In the genomic region with DNA sequence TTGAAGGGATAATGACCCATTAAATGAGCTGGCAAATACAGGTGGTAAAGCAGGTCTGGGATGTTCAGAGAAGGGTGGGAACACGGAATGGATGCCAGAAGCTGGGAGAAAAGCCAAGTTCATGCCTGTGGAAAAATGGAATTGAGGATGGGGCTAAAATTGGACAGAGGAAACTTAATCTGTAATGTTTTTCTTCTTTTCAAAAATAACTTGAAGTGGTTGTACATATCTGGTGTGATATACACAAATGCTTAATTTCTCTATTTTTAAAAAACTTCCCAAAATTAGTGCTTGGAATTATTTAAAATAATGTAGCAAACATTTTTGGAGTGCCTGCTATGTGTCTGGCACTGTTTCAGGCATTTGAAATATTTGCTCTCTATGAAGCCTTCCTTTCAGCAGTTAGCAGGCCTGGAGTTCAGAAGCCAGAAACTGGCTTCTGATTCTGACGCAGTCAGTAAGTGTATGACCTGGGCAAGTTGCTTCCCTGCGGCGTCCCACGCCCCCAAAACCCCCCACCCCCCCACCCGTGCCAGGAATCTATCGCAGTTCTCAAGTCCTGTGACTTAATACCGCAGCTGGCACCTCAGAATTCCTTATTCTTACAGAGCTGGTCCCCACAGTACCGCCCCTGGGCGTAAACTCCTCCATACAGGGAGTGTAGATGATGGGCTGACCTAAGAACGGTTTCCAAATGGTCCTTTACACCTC, we compare ENCODE assay signal across 8 cellular contexts. TPM values are rescaled to one million over a fixed set of nuclear protein-coding genes. Genes with fewer than 3 reads are reported as not detected.
DNase-seq lines count a peak whose midpoint lies in the region; ATAC-seq, FAIRE-seq and TF ChIP-seq lines count a peak whose summit lies in the region.

No MANE protein-coding gene starts in this region.

- H3K4me1 ChIP-seq in adrenal gland (replicated peaks in 1 of 2): peaks cover 7 to 36% of the 10 kb centered on the region in 2 donors
- H3K4me1 ChIP-seq in kidney (ENCODE audit: control insufficient read depth in 1 of 2, insufficient read depth in 1 of 2, low read depth in 1 of 2, low read length in 2 of 2): peaks cover 11 to 13% of the 10 kb centered on the region in 2 donors
- peaks cover 17 to 42% of the 10 kb centered on the region in 2 donors for H3K4me1 ChIP-seq in thoracic aorta (ENCODE audit: control insufficient read depth in 1 of 2, low read depth in 2 of 2)

- POLR2A ChIA-PET in HEK293T (lab: Yijun Ruan, JAX): interaction anchor here (0.8 to 2.4 kb wide), 11 partner anchors 9 to 355 kb away, joined by 3 to 11 read pairs (median 3); no protein-coding TSS in a partner anchor

- H3K36me3 Mint-ChIP-seq in HFFc6 (ENCODE audit: low read depth): peaks cover 19% of the 10 kb centered on the region

- intact Hi-C loops in adrenal gland (cut with DNase I): no loop called here
- intact Hi-C loops in kidney (cut with DNase I): no loop called here

- no peaks in the 10 kb centered on the region for H3K36me3 ChIP-seq in adrenal gland (replicated peaks in 1 of 2)
- no peaks in the 10 kb centered on the region for H3K36me3 ChIP-seq in kidney (ENCODE audit: control insufficient read depth in 1 of 2, insufficient read depth in 2 of 2, low read length in 2 of 2)
- no peaks in the 10 kb centered on the region for H3K36me3 ChIP-seq in thoracic aorta

- H3K9me3 Mint-ChIP-seq in HFFc6: no peaks in the 10 kb centered on the region

- ATAC-seq in thoracic aorta (ENCODE audit: insufficient number of reproducible peaks, low FRiP score, low read depth): no peak

- no peak for TF ChIP-seq POLR2A in adrenal gland (IDR thresholded peaks at IDR 0.05)

- DNase-seq in A172 (ENCODE audit: low spot score) (peak; percentile 84), HFFc6 (peak; percentile 26), adrenal gland (peak in 2 of 7 donors; percentile 18 to 57), kidney (no peak), thoracic aorta (ENCODE audit: low spot score) (no peak), HT-29 (ENCODE audit: low spot score) (no peak), HEK293T (ENCODE audit: extremely low spot score) (no peak)
- no peak for DNase-seq in activated CD4-positive, alpha-beta T cell treated with anti-CD3 and anti-CD28 coated beads for 48 hours

- peak overlapping the region in 2 of 4 donors; percentile 67 to 88 for H3K4me3 ChIP-seq in adrenal gland
- peak overlapping the region; percentile 82 to 94 for H3K4me3 ChIP-seq in kidney (ENCODE audit: low read length in 2 of 2)
- H3K4me3 ChIP-seq in thoracic aorta: peak overlapping the region; percentile 85

- CTCF ChIA-PET in HEK293T (lab: Yijun Ruan, JAX): no interaction called here

- H3K27ac Mint-ChIP-seq in HFFc6: peak overlapping the region; percentile 98

- no peak overlapping the region for H3K9ac ChIP-seq in kidney (ENCODE audit: low read length in 2 of 2)

- 71 to 83% (median 78%) methylated on average over 11 of the region's 11 CpGs for WGBS in adrenal gland, 4 donors

- TF ChIP-seq CTCF in HFFc6 (IDR thresholded peaks at IDR 0.05) (no peak), adrenal gland (IDR thresholded peaks at IDR 0.05) (no peak), kidney (IDR thresholded peaks at IDR 0.05; ENCODE audit: borderline replicate concordance, extremely low read depth, insufficient read depth) (no peak), thoracic aorta (IDR thresholded peaks at IDR 0.05) (no peak)

- peak overlapping the region; percentile 95 for H3K4me3 Mint-ChIP-seq in HFFc6

- H3K9me3 ChIP-seq in adrenal gland (replicated peaks in 1 of 3) (no peaks in the 10 kb centered on the region), kidney (ENCODE audit: control insufficient read depth in 1 of 2, low read length in 2 of 2) (no peaks in the 10 kb centered on the region), thoracic aorta (no peaks in the 10 kb centered on the region)

- H3K27me3 Mint-ChIP-seq in HFFc6 (ENCODE audit: insufficient read depth): no peaks in the 10 kb centered on the region

- H3K4me1 Mint-ChIP-seq in HFFc6 (ENCODE audit: low read depth): peaks cover 45% of the 10 kb centered on the region

- H3K27ac ChIP-seq in adrenal gland (peak overlapping the region in 4 of 5 donors; percentile 48 to 90 (median 67)), kidney (ENCODE audit: low read depth in 2 of 2, low read length in 2 of 2) (peak overlapping the region in 1 of 2 donors; percentile 51), thoracic aorta (peak overlapping the region; percentile 84 to 86)

- H3K27me3 ChIP-seq in adrenal gland (no peaks in the 10 kb centered on the region), thoracic aorta (replicated peaks; ENCODE audit: insufficient read depth) (no peaks in the 10 kb centered on the region)

- no peak for FAIRE-seq in kidney (lab: Jason Lieb, UNC)

TF ChIP-seq in HEK293T, 16 proteins besides CTCF, POLR2A, EP300 and RAD21:
- TF ChIP-seq ZNF384 (IDR thresholded peaks at IDR 0.05) (no peak), BHLHE40 (IDR thresholded peaks at IDR 0.05; ENCODE audit: borderline replicate concordance) (no peak), LEF1 (IDR thresholded peaks at IDR 0.05; ENCODE audit: borderline replicate concordance) (no peak), SP1 (IDR thresholded peaks at IDR 0.05) (no peak), TARDBP (IDR thresholded peaks at IDR 0.05) (no peak), L3MBTL2 (conservative IDR thresholded peaks at IDR 0.05) (no peak), HDGF (IDR thresholded peaks at IDR 0.05; ENCODE audit: borderline replicate concordance) (no peak), ARNT (IDR thresholded peaks at IDR 0.05) (no peak), SUZ12 (IDR thresholded peaks at IDR 0.05) (no peak), CTBP1 (IDR thresholded peaks at IDR 0.05; ENCODE audit: borderline replicate concordance) (no peak), ELF4 (IDR thresholded peaks at IDR 0.05) (no peak), FOXA1 (IDR thresholded peaks at IDR 0.05) (no peak), FOXM1 (IDR thresholded peaks at IDR 0.05; ENCODE audit: borderline replicate concordance) (no peak), NFRKB (IDR thresholded peaks at IDR 0.05) (no peak), FOXK2 (IDR thresholded peaks at IDR 0.05) (no peak)
- TF ChIP-seq, protein P1, sequence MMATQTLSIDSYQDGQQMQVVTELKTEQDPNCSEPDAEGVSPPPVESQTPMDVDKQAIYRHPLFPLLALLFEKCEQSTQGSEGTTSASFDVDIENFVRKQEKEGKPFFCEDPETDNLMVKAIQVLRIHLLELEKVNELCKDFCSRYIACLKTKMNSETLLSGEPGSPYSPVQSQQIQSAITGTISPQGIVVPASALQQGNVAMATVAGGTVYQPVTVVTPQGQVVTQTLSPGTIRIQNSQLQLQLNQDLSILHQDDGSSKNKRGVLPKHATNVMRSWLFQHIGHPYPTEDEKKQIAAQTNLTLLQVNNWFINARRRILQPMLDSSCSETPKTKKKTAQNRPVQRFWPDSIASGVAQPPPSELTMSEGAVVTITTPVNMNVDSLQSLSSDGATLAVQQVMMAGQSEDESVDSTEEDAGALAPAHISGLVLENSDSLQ (IDR thresholded peaks at IDR 0.05): no peak

RNA-seq across cellular contexts. Expression of a gene that starts 0.8 kb away (rescaled TPM):
- 123 and 135 TPM in 2 replicates for total RNA-seq in A172 (2014; rRNA removed; shearing (Covaris generic))
- 10 to 100 TPM; 74.3 to 87.8 (median 79.6) TPM for total RNA-seq in HFFc6 (2021; fragmentation: NEBNext Ultra II Directional; extraction: Animal tissue kit (Norgen Biotek cat#: 25700))
- total RNA-seq in adrenal gland (100 to 1,000 TPM in 1 of 8 donors, 10 to 100 TPM in 7; 65.3 to 120 (median 79.8) TPM), kidney (40.3 TPM), thoracic aorta (10 to 100 TPM; 18.1 to 65.7 TPM)
- polyA plus RNA-seq in adrenal gland (10 to 100 TPM; 31.7 to 68.7 (median 32.6) TPM), kidney (ENCODE audit: insufficient read depth, low read depth, low replicate concordance) (94.9 TPM)
- total RNA-seq in HT-29 (2014; rRNA removed; shearing (Covaris generic)): 236 TPM in 2 replicates

RNA-seq across cellular contexts. Expression of a gene that starts 51.7 kb away (rescaled TPM):
- 333 and 346 TPM in 2 replicates for total RNA-seq in A172 (2014; rRNA removed; shearing (Covaris generic))
- total RNA-seq in HFFc6 (2021; fragmentation: NEBNext Ultra II Directional; extraction: Animal tissue kit (Norgen Biotek cat#: 25700)): 10 to 100 TPM; 19.3 to 48.8 (median 44.1) TPM
- total RNA-seq in adrenal gland (10 to 100 TPM; 19.9 to 92.3 (median 37.7) TPM), kidney (60.6 TPM), thoracic aorta (100 to 1,000 TPM; 139 to 185 TPM)
- polyA plus RNA-seq in adrenal gland (10 to 100 TPM; 14.0 to 65.5 (median 24.9) TPM), kidney (ENCODE audit: insufficient read depth, low read depth, low replicate concordance) (43.9 TPM)
- total RNA-seq in HT-29 (2014; rRNA removed; shearing (Covaris generic)): 0.18 and 0.74 TPM in 2 replicates

Comparison
In these comparisons a context has a peak if more than half of its experiments do, and no peak if none do; other contexts are left out.
1. DNase-seq: peak in A172 (single experiment) and HFFc6 (single experiment); none in kidney (single experiment), thoracic aorta (single experiment), HT-29 (single experiment), activated CD4-positive, alpha-beta T cell treated with anti-CD3 and anti-CD28 coated beads for 48 hours (single experiment) and HEK293T (single experiment).
2. RNA of a gene that starts 51.7 kb away (total RNA-seq): 333 to 346 TPM in A172, 139 to 185 TPM in thoracic aorta, 60.6 TPM in kidney (single experiment), 19.3 to 48.8 TPM in HFFc6 and 19.9 to 92.3 TPM in adrenal gland; 0.18 to 0.74 TPM in HT-29; every median in the first group is over 10 times any median in the second.